ENCODE assay signal across 21 cellular contexts in genomic region chr6:14987490-14987889, GRCh38.
A peak's percentile ranks its signal among the peaks of the same experiment; 100 is the strongest.
DNase-seq lines count a peak whose midpoint lies in the region; ATAC-seq, FAIRE-seq and TF ChIP-seq lines count a peak whose summit lies in the region.
"Had no signal": no experiment of that assay in that cellular context is flagged by ENCODE, and none has a peak within 500 bp of the region (broad histone marks: within the 10 kb centered on the region; RNA-seq: fewer than 3 reads in every experiment).

No MANE protein-coding gene starts in this region.

- DNase-seq in Daoy (ENCODE audit: low read depth) = peak; percentile 53
- peak; percentile 38 for DNase-seq in SK-MEL-5 (ENCODE audit: low read depth, low spot score)
- peak; percentile 45 to 65 for DNase-seq in foreskin keratinocyte
- DNase-seq in small intestine = peak; percentile 31
- DNase-seq in MG63 = no peak
- no peak for DNase-seq in H4 (ENCODE audit: low spot score)
- DNase-seq: AML-193; Caco-2; CD4-positive, alpha-beta T cell; GF-D8; HFFc6; IMR-90 had no signal

- WGBS in small intestine, 3 donors = 82 to 88% (median 84%) methylated on average over 4 of the region's 4 CpGs

- peaks cover 5% of the 10 kb centered on the region for H3K4me1 ChIP-seq in foreskin keratinocyte
- peaks cover 3 to 4% of the 10 kb centered on the region in 2 donors for H3K4me1 ChIP-seq in small intestine (ENCODE audit: control insufficient read depth in 2 of 2, insufficient read depth in 1 of 2, low read depth in 1 of 2, low read length in 1 of 2)
- H3K4me1 ChIP-seq: Caco-2, HAP-1 had no signal

- no peak for FAIRE-seq in small intestine (lab: Jason Lieb, UNC)
- FAIRE-seq: A549, D721Med, H1, K562 had no signal

- ATAC-seq in foreskin keratinocyte = peak; percentile 48
- no peak for ATAC-seq in GM21526 (IDR thresholded peaks at IDR 0.05; ENCODE audit: low FRiP score, unreplicated experiment)
- ATAC-seq: A549, K562 had no signal

- H3K27me3 ChIP-seq in foreskin keratinocyte = no peaks in the 10 kb centered on the region
- peaks cover 0 to 2% of the 10 kb centered on the region in 2 donors for H3K27me3 ChIP-seq in small intestine (ENCODE audit: control insufficient read depth in 2 of 2, insufficient read depth in 2 of 2, low read length in 2 of 2)
- no peaks in the 10 kb centered on the region for H3K27me3 ChIP-seq in MG63

- H3K9me3 ChIP-seq in small intestine (ENCODE audit: control insufficient read depth, low read depth) = no peaks in the 10 kb centered on the region
- H3K9me3 ChIP-seq in MG63 = no peaks in the 10 kb centered on the region
- H3K9me3 ChIP-seq: A549, Caco-2, HAP-1 had no signal

- in situ Hi-C loops in SK-MEL-5 (cut with HindIII; ENCODE audit: low pct_unique_long_range_greater_than_20kb, low sequenced_read_pairs) = no loop called here

- no peaks in the 10 kb centered on the region for H3K36me3 ChIP-seq in small intestine (ENCODE audit: control insufficient read depth in 2 of 2, insufficient read depth in 2 of 2, low read length in 2 of 2)
- no peaks in the 10 kb centered on the region for H3K36me3 ChIP-seq in MG63
- H3K36me3 ChIP-seq: HAP-1 had no signal

- no peak for TF ChIP-seq CTCF in foreskin keratinocyte (conservative IDR thresholded peaks at IDR 0.05)

- H3K27ac ChIP-seq in foreskin keratinocyte = no peak overlapping the region
- no peak overlapping the region for H3K27ac ChIP-seq in small intestine (ENCODE audit: low read depth in 1 of 2, low read length in 1 of 2)
- H3K27ac ChIP-seq: 22Rv1, A549, C4-2B, HL-60 had no signal

- H3K4me3 ChIP-seq in small intestine (ENCODE audit: low read depth in 1 of 2, low read length in 2 of 2) (no peak overlapping the region), MG63 (no peak overlapping the region)
- H3K4me3 ChIP-seq: A549, HAP-1, K562 had no signal

Comparison
In these comparisons a context has a peak if more than half of its experiments do, and no peak if none do; other contexts are left out.
1. DNase-seq: peak in Daoy (single experiment), SK-MEL-5 (single experiment), foreskin keratinocyte (2 of 2) and small intestine (single experiment); none in MG63 (single experiment) and H4 (single experiment).